Comparison of ENCODE assay signal across 28 cellular contexts in the genomic region with DNA sequence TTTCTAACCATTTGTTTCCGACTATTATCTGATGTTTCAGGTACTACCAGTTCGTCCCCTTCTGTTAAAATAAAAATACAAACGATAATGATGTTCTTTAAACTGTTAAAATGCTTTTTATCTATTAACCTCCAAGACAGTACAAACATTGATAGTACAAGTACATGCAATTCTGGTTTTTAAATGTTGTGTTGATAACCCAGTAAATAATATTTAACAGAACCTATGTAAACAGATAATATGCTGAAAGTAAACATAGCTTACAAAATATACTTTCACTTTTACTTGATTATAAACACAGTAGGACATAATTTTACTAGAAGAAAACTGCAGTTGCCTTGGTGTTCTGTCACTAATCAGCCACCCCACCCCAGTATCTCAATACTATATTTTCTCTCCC.
"Had no signal": no experiment of that assay in that cellular context is flagged by ENCODE, and none has a peak within 500 bp of the region (broad histone marks: within the 10 kb centered on the region; RNA-seq: fewer than 3 reads in every experiment).

No MANE protein-coding gene starts in this region.

- H3K4me3 ChIP-seq: dorsolateral prefrontal cortex, gastroesophageal sphincter, heart left ventricle, hepatocyte, left lung, psoas muscle, skin epidermis, thoracic aorta, tibial nerve, upper lobe of left lung had no signal

- DNase-seq: dorsolateral prefrontal cortex; effector CD4-positive, alpha-beta T cell; endodermal cell; foreskin keratinocyte; heart left ventricle; left cardiac atrium; left lung; midbrain; naive thymus-derived CD8-positive, alpha-beta T cell; nephron progenitor cell; nucleus accumbens; posterior cingulate gyrus; psoas muscle; right cardiac atrium; stimulated activated CD4-positive, alpha-beta T cell treated with anti-CD3 and anti-CD28 coated beads, Interleukin-15, amount 100 ng/mL, for 24 hours; stimulated activated CD4-positive, alpha-beta T cell treated with anti-CD3 and anti-CD28 coated beads, Interleukin-2, amount 100 ng/mL, for 48 hours; stimulated activated naive B cell treated with anti-CD40 and anti-IgM and Interleukin-4, amounts not matched to agents 10 μg/mL and 1 μg/mL and 100 μg/mL, for 72 hours; upper lobe of left lung had no signal

- H3K27me3 Mint-ChIP-seq: stimulated activated naive CD8-positive, alpha-beta T cell treated with anti-CD3 and anti-CD28 coated beads, Interleukin-15, Interleukin-2, amounts not matched to agents 100 ng/mL and 50 ng/mL, for 24 hours had no signal

- H3K27ac ChIP-seq: epithelial cell of prostate, foreskin keratinocyte, gastroesophageal sphincter, heart left ventricle, hepatocyte, left lung, psoas muscle, skin epidermis, thoracic aorta, tibial nerve, upper lobe of left lung had no signal

- H3K36me3 Mint-ChIP-seq: stimulated activated naive B cell treated with anti-CD40 and anti-IgM and Interleukin-4, amounts not matched to agents 10 μg/mL and 1 μg/mL and 100 μg/mL, for 72 hours had no signal

- H3K4me1 ChIP-seq: foreskin keratinocyte, gastroesophageal sphincter, heart left ventricle, left lung, psoas muscle, tibial nerve had no signal

- ATAC-seq: esophagus mucosa; foreskin keratinocyte; gastroesophageal sphincter; heart left ventricle; left cardiac atrium; left lung; naive thymus-derived CD8-positive, alpha-beta T cell; psoas muscle; right cardiac atrium; stimulated activated naive B cell treated with anti-CD40 and anti-IgM and Interleukin-4, amounts not matched to agents 10 μg/mL and 1 μg/mL and 100 μg/mL, for 72 hours had no signal

- H3K79me2 ChIP-seq: hepatocyte had no signal

- H3K27me3 ChIP-seq: dorsolateral prefrontal cortex, foreskin keratinocyte, gastroesophageal sphincter, heart left ventricle, hepatocyte, left lung, tibial nerve, upper lobe of left lung had no signal

- H3K4me3 Mint-ChIP-seq: endodermal cell; naive thymus-derived CD8-positive, alpha-beta T cell; nephron progenitor cell; stimulated activated naive B cell treated with anti-CD40 and anti-IgM and Interleukin-4, amounts not matched to agents 10 μg/mL and 1 μg/mL and 100 μg/mL, for 72 hours; stimulated activated naive CD8-positive, alpha-beta T cell treated with anti-CD3 and anti-CD28 coated beads, Interleukin-15, Interleukin-2, amounts not matched to agents 100 ng/mL and 50 ng/mL, for 24 hours had no signal

- H3K4me2 ChIP-seq: hepatocyte had no signal

- H3K4me1 Mint-ChIP-seq: endodermal cell; nephron progenitor cell; stimulated activated naive B cell treated with anti-CD40 and anti-IgM and Interleukin-4, amounts not matched to agents 10 μg/mL and 1 μg/mL and 100 μg/mL, for 72 hours had no signal

- H3K27ac Mint-ChIP-seq: endodermal cell; naive thymus-derived CD8-positive, alpha-beta T cell; nephron progenitor cell; stimulated activated naive B cell treated with anti-CD40 and anti-IgM and Interleukin-4, amounts not matched to agents 10 μg/mL and 1 μg/mL and 100 μg/mL, for 72 hours; stimulated activated naive CD8-positive, alpha-beta T cell treated with anti-CD3 and anti-CD28 coated beads, Interleukin-15, Interleukin-2, amounts not matched to agents 100 ng/mL and 50 ng/mL, for 24 hours had no signal

- H3K9me3 ChIP-seq: psoas muscle, upper lobe of left lung had no signal

- H2AFZ ChIP-seq: hepatocyte had no signal

- FAIRE-seq: colon, urothelium cell line had no signal
